In genomic region chr1:108454511-108454910, GRCh38 we compare ENCODE assay signal across 11 cellular contexts. TPM values are rescaled to one million over a fixed set of nuclear protein-coding genes. Genes with fewer than 3 reads are reported as not detected.
"Had no signal": no experiment of that assay in that cellular context is flagged by ENCODE, and none has a peak within 500 bp of the region (broad histone marks: within the 10 kb centered on the region; RNA-seq: fewer than 3 reads in every experiment).

No MANE protein-coding gene starts in this region.

RNA-seq across cellular contexts. Expression of gene NBPF6, which starts 4.4 kb away (rescaled TPM):
- total RNA-seq: activated B cell treated with CpG ODN at 0.5 μM for 24 hours; activated CD4-positive, alpha-beta memory T cell treated with anti-CD3 and anti-CD28 coated beads, Interleukin-2, amount 10 ng/mL, durations not matched to agents 7 days and 5 days; activated CD4-positive, alpha-beta T cell treated with anti-CD3 and anti-CD28 coated beads for 36 hours; activated CD4-positive, alpha-beta T cell treated with anti-CD3 and anti-CD28 coated beads, Interleukin-2, amount 10 ng/mL, durations not matched to agents 7 days and 5 days; activated CD8-positive, alpha-beta memory T cell treated with anti-CD3 and anti-CD28 coated beads for 36 hours; activated CD8-positive, alpha-beta memory T cell treated with anti-CD3 and anti-CD28 coated beads, Interleukin-2, amount 10 ng/mL, durations not matched to agents 7 days and 5 days; activated CD8-positive, alpha-beta T cell treated with anti-CD3 and anti-CD28 coated beads for 36 hours; activated CD8-positive, alpha-beta T cell treated with anti-CD3 and anti-CD28 coated beads, Interleukin-2, amount 10 ng/mL, durations not matched to agents 7 days and 5 days; T-cell; T-helper 2 cell treated with Interferon-gamma antibody and Interleukin-4, amounts not matched to agents 100 ng/mL and 5 ng/mL, for 36 hours; WTC11 had no signal
